Comparison of ENCODE assay signal across 8 cellular contexts in genomic region chr12:120117961-120118709, GRCh38. TPM values are rescaled to one million over a fixed set of nuclear protein-coding genes. Genes with fewer than 3 reads are reported as not detected.
DNase-seq lines count a peak whose midpoint lies in the region; ATAC-seq and TF ChIP-seq lines count a peak whose summit lies in the region.

No MANE protein-coding gene starts in this region.

- peaks cover 46% of the 10 kb centered on the region for H3K79me2 ChIP-seq in osteoblast (ENCODE audit: insufficient read depth, low read length)

- peak; percentile 52 for DNase-seq in GM12865 (ENCODE audit: low read depth)
- no peak for DNase-seq in Peyer's patch
- DNase-seq in epithelial cell of proximal tubule (ENCODE audit: low read depth) = no peak
- DNase-seq in osteoblast (ENCODE audit: insufficient read length, low spot score, missing footprints) = peak; percentile 88
- no peak for DNase-seq in epidermal melanocyte (ENCODE audit: insufficient read length, low spot score)
- DNase-seq in NCI-H1092 (lab: John Stamatoyannopoulos, UW) = no peak

- peak overlapping the region in 2 of 4 donors; percentile 92 to 97 for H3K27ac ChIP-seq in Peyer's patch
- H3K27ac ChIP-seq in osteoblast (ENCODE audit: low read depth, low read length) = peak overlapping the region; percentile 58

- H3K27me3 ChIP-seq in Peyer's patch = no peaks in the 10 kb centered on the region
- H3K27me3 ChIP-seq in osteoblast (ENCODE audit: insufficient read depth, low read length) = no peaks in the 10 kb centered on the region

- H3K36me3 ChIP-seq in Peyer's patch = peaks cover 0 to 14% (median 0%) of the 10 kb centered on the region in 3 donors
- peaks cover 4% of the 10 kb centered on the region for H3K36me3 ChIP-seq in osteoblast (ENCODE audit: insufficient read depth, low read length)

- H2AFZ ChIP-seq in osteoblast (ENCODE audit: low read length) = no peak overlapping the region

- H3K4me3 ChIP-seq in GM12865 (ENCODE audit: low read depth, low read length) (peak overlapping the region; percentile 95), Peyer's patch (peak overlapping the region; percentile 66 to 98 (median 76)), epithelial cell of proximal tubule (ENCODE audit: low read depth, low read length) (peak overlapping the region; percentile 95), osteoblast (ENCODE audit: insufficient read depth, low read length) (peak overlapping the region; percentile 75)

- H3K4me1 ChIP-seq in Peyer's patch (peaks cover 0 to 39% (median 13%) of the 10 kb centered on the region in 4 donors), osteoblast (ENCODE audit: insufficient read depth, low read length) (peaks cover 40% of the 10 kb centered on the region)

- TF ChIP-seq CTCF in GM12865 (IDR thresholded peaks at IDR 0.05; ENCODE audit: insufficient read depth, low read depth, low read length, missing control alignments) = no peak
- TF ChIP-seq CTCF in Peyer's patch (IDR thresholded peaks at IDR 0.05) = no peak
- TF ChIP-seq CTCF in epithelial cell of proximal tubule (conservative IDR thresholded peaks at IDR 0.05; ENCODE audit: low read depth, low read length) = no peak
- no peak for TF ChIP-seq CTCF in osteoblast (IDR thresholded peaks at IDR 0.05; ENCODE audit: extremely low read depth, low read depth, low read length)

- no peak for TF ChIP-seq POLR2A in Peyer's patch (IDR thresholded peaks at IDR 0.05)

- peaks cover 36% of the 10 kb centered on the region for H4K20me1 ChIP-seq in osteoblast (ENCODE audit: insufficient read depth, low read length)

- peak overlapping the region; percentile 100 for H3K4me2 ChIP-seq in osteoblast (ENCODE audit: insufficient read depth, low read length)

- ATAC-seq in GM18873 (IDR thresholded peaks at IDR 0.05; ENCODE audit: low FRiP score, unreplicated experiment) = no peak
- ATAC-seq in GM19395 (IDR thresholded peaks at IDR 0.05; ENCODE audit: unreplicated experiment) = no peak

- no peaks in the 10 kb centered on the region for H3K9me3 ChIP-seq in Peyer's patch
- no peaks in the 10 kb centered on the region for H3K9me3 ChIP-seq in osteoblast (ENCODE audit: low read depth, low read length)

RNA-seq across cellular contexts. Expression of gene RAB35, which starts 1.6 kb away (rescaled TPM):
- total RNA-seq in Peyer's patch = 10 to 100 TPM; 16.6 to 22.5 (median 19.1) TPM
- 18.6 and 43.6 TPM in 2 replicates for total RNA-seq in epithelial cell of proximal tubule
- total RNA-seq in osteoblast = 25.0 and 27.4 TPM in 2 replicates

Comparison
In these comparisons a context has a peak if more than half of its experiments do, and no peak if none do; other contexts are left out.
1. DNase-seq: peak in GM12865 (single experiment) and osteoblast (single experiment); none in Peyer's patch (0 of 3), epithelial cell of proximal tubule (single experiment), epidermal melanocyte (single experiment) and NCI-H1092 (single experiment).
2. Peak in every context shown above with its lines, with median percentiles within 50 percentile points of each other: H3K4me3 ChIP-seq.